Comparison of ENCODE assay signal across 8 cellular contexts in genomic region chr12:123365141-123365917, GRCh38. TPM values are rescaled to one million over a fixed set of nuclear protein-coding genes. Genes with fewer than 3 reads are reported as not detected.
A peak's percentile ranks its signal among the peaks of the same experiment; 100 is the strongest.
DNase-seq lines count a peak whose midpoint lies in the region; ATAC-seq and TF ChIP-seq lines count a peak whose summit lies in the region.

No MANE protein-coding gene starts in this region.

- peak overlapping the region; percentile 93 to 96 (median 93) for H3K27ac ChIP-seq in adrenal gland

- no peaks in the 10 kb centered on the region for H3K36me3 ChIP-seq in adrenal gland (replicated peaks in 1 of 2)

- H3K9me3 ChIP-seq in adrenal gland (replicated peaks in 1 of 3): no peaks in the 10 kb centered on the region

- peak; percentile 60 to 79 for TF ChIP-seq POLR2A in adrenal gland (IDR thresholded peaks at IDR 0.05)

- peak overlapping the region; percentile 99 for H3K4me3 ChIP-seq in GM12875 (ENCODE audit: low read depth, low read length)
- peak overlapping the region; percentile 43 to 96 (median 74) for H3K4me3 ChIP-seq in adrenal gland

- no peaks in the 10 kb centered on the region for H3K27me3 ChIP-seq in adrenal gland

- peak; percentile 96 for DNase-seq in NCI-H1417 treated with DMSO at 0.1 percent for 48 hours (lab: John Stamatoyannopoulos, UW)
- peak; percentile 98 for DNase-seq in SW480 (ENCODE audit: low spot score)
- DNase-seq in adrenal gland: peak; percentile 98 to 99 (median 99)
- peak; percentile 98 for DNase-seq in left cardiac atrium
- DNase-seq in posterior vena cava (ENCODE audit: low spot score): peak; percentile 99
- peak; percentile 99 for DNase-seq in ureter (ENCODE audit: low spot score)

- 0% methylated on average over 21 to 50 of the region's 50 CpGs for WGBS in adrenal gland, 4 donors

- peaks cover 0 to 22% of the 10 kb centered on the region in 2 donors for H3K4me1 ChIP-seq in adrenal gland (replicated peaks in 1 of 2)

- TF ChIP-seq CTCF in GM12875 (IDR thresholded peaks at IDR 0.05; ENCODE audit: borderline replicate concordance, insufficient read depth, low read depth, low read length) (peak; percentile 75), adrenal gland (IDR thresholded peaks at IDR 0.05) (peak; percentile 49 to 84 (median 72))

- peak; percentile 80 for ATAC-seq in HG02798 (IDR thresholded peaks at IDR 0.05; ENCODE audit: poor library complexity, unreplicated experiment)
- ATAC-seq in left cardiac atrium: peak; percentile 94

- intact Hi-C loops in adrenal gland (cut with DNase I) (no loop called here), left cardiac atrium (cut with DNase I) (no loop called here), posterior vena cava (cut with DNase I) (no loop called here)

RNA-seq across cellular contexts. Expression of gene SBNO1, which starts 0.7 kb away (rescaled TPM):
- 10 to 100 TPM; 10.3 to 30.9 (median 24.9) TPM for total RNA-seq in adrenal gland
- polyA plus RNA-seq in adrenal gland: 10 to 100 TPM in 1 of 3 donors, 1 to 10 TPM in 2; 3.8 to 20.7 (median 5.7) TPM
- total RNA-seq in left cardiac atrium: 10 to 100 TPM; 25.9 to 26.1 TPM
- 10 to 100 TPM; 26.1 to 31.2 TPM for total RNA-seq in posterior vena cava
- total RNA-seq in ureter: 31.2 TPM

RNA-seq across cellular contexts. Expression of gene KMT5A, which starts 18.6 kb away (rescaled TPM):
- total RNA-seq in adrenal gland (10 to 100 TPM; 17.2 to 29.4 (median 24.0) TPM), left cardiac atrium (10 to 100 TPM; 17.6 to 22.9 TPM), posterior vena cava (10 to 100 TPM; 52.2 to 56.1 TPM), ureter (44.4 TPM)
- 10 to 100 TPM; 18.0 to 37.3 (median 23.6) TPM for polyA plus RNA-seq in adrenal gland

Comparison
In these comparisons a context has a peak if more than half of its experiments do, and no peak if none do; other contexts are left out.
1. Peak in every context shown above with its lines: DNase-seq, ATAC-seq, H3K4me3 ChIP-seq and H3K27ac ChIP-seq.